ENCODE assay signal across 7 cellular contexts in genomic region chr2:47907097-47907781, GRCh38. TPM values are rescaled to one million over a fixed set of nuclear protein-coding genes. Genes with fewer than 3 reads are reported as not detected.
DNase-seq lines count a peak whose midpoint lies in the region; TF ChIP-seq lines count a peak whose summit lies in the region.

No MANE protein-coding gene starts in this region.

- no peak for TF ChIP-seq CTCF in choroid plexus epithelial cell (conservative IDR thresholded peaks at IDR 0.05; ENCODE audit: low read depth, low read length)
- no peak for TF ChIP-seq CTCF in transverse colon (IDR thresholded peaks at IDR 0.05)

- no peaks in the 10 kb centered on the region for H3K9me3 ChIP-seq in mucosa of rectum (ENCODE audit: control insufficient read depth in 2 of 2, low read length in 2 of 2)
- H3K9me3 ChIP-seq in transverse colon = no peaks in the 10 kb centered on the region

- H3K4me3 ChIP-seq in choroid plexus epithelial cell (ENCODE audit: low read depth, low read length) (peak overlapping the region; percentile 66), mucosa of rectum (ENCODE audit: low read length in 2 of 2) (peak overlapping the region; percentile 90 to 95), transverse colon (peak overlapping the region; percentile 42 to 96 (median 92))

- POLR2A ChIA-PET in HEK293T (lab: Yijun Ruan, JAX) = interaction anchor here (0.9 to 1.2 kb wide), 4 partner anchors 12 to 198 kb away, joined by 3 to 8 read pairs (median 7); partner anchors contain the start of gene MSH6

- H3K4me1 Mint-ChIP-seq in T-helper 2 cell treated with Interferon-gamma antibody and Interleukin-4, amounts not matched to agents 5 μg/mL and 100 μg/mL, for 36 hours (ENCODE audit: low read depth) = peaks cover 27% of the 10 kb centered on the region

- H3K27me3 Mint-ChIP-seq in T-helper 2 cell treated with Interferon-gamma antibody and Interleukin-4, amounts not matched to agents 5 μg/mL and 100 μg/mL, for 36 hours (ENCODE audit: low read depth) = no peaks in the 10 kb centered on the region

- H3K27ac ChIP-seq in mucosa of rectum (ENCODE audit: low read depth in 2 of 2, low read length in 2 of 2) (peak overlapping the region; percentile 92 to 96), transverse colon (peak overlapping the region; percentile 99 to 100 (median 100))

- DNase-seq in HEK293T (ENCODE audit: extremely low spot score) (no peak), choroid plexus epithelial cell (ENCODE audit: low read depth) (no peak), transverse colon (peak; percentile 42), NCI-H1092 (lab: John Stamatoyannopoulos, UW) (no peak), GDM1 (lab: John Stamatoyannopoulos, UW) (no peak)
- DNase-seq in T-helper 2 cell treated with Interferon-gamma antibody and Interleukin-4, amounts not matched to agents 5 μg/mL and 100 μg/mL, for 36 hours (ENCODE audit: low spot score) = peak; percentile 48

- WGBS in transverse colon (ENCODE audit: low coverage in 1 of 2), 2 donors = 12 to 14% methylated on average over 12 to 13 of the region's 13 CpGs

- in situ Hi-C loops in transverse colon (cut with MboI; ENCODE audit: low pct_ligation_motif_present in 1 of 4, low pct_unique_long_range_greater_than_20kb in 1 of 4, low sequenced_read_pairs in 3 of 4) = loop anchor here in 2 of 4 donors (10.0 kb wide), 2 partner anchors 122 to 528 kb away; partner anchors contain the start of gene MSH6 (in 1 of the 2)

- no peak for TF ChIP-seq POLR2A in transverse colon (IDR thresholded peaks at IDR 0.05)

- H3K36me3 Mint-ChIP-seq in T-helper 2 cell treated with Interferon-gamma antibody and Interleukin-4, amounts not matched to agents 5 μg/mL and 100 μg/mL, for 36 hours (ENCODE audit: low read depth) = peaks cover 9% of the 10 kb centered on the region

- intact Hi-C loops in transverse colon (cut with DNase I; ENCODE audit: low total_unique reads) = loop anchor here (5.0 to 10.0 kb wide), 2 partner anchors 125 to 198 kb away; partner anchors contain the start of gene MSH6

- no peak for TF ChIP-seq EP300 in transverse colon (IDR thresholded peaks at IDR 0.05; ENCODE audit: low read depth)

- peaks cover 5 to 11% of the 10 kb centered on the region in 2 donors for H3K4me1 ChIP-seq in mucosa of rectum (ENCODE audit: control insufficient read depth in 2 of 2, insufficient read depth in 2 of 2, low read length in 2 of 2)
- H3K4me1 ChIP-seq in transverse colon = peaks cover 0 to 26% (median 14%) of the 10 kb centered on the region in 4 donors

- H3K9ac ChIP-seq in mucosa of rectum (ENCODE audit: low read depth in 1 of 2, low read length in 2 of 2) = peak overlapping the region; percentile 90 to 92

- CTCF ChIA-PET in HEK293T (lab: Yijun Ruan, JAX) = interaction anchor here (0.6 kb wide), 1 partner anchor 385 kb away, joined by 4 read pairs; no protein-coding TSS in a partner anchor

- H3K36me3 ChIP-seq in mucosa of rectum (ENCODE audit: control insufficient read depth in 2 of 2, insufficient read depth in 2 of 2, low read length in 2 of 2) (no peaks in the 10 kb centered on the region), transverse colon (no peaks in the 10 kb centered on the region)

- H3K27ac Mint-ChIP-seq in T-helper 2 cell treated with Interferon-gamma antibody and Interleukin-4, amounts not matched to agents 5 μg/mL and 100 μg/mL, for 36 hours = peak overlapping the region; percentile 92

- no peaks in the 10 kb centered on the region for H3K27me3 ChIP-seq in mucosa of rectum (ENCODE audit: control insufficient read depth in 2 of 2, insufficient read depth in 2 of 2, low read length in 2 of 2)
- no peaks in the 10 kb centered on the region for H3K27me3 ChIP-seq in transverse colon

- peaks cover 2% of the 10 kb centered on the region for H3K9me3 Mint-ChIP-seq in T-helper 2 cell treated with Interferon-gamma antibody and Interleukin-4, amounts not matched to agents 5 μg/mL and 100 μg/mL, for 36 hours

- peak overlapping the region; percentile 72 for H3K4me3 Mint-ChIP-seq in T-helper 2 cell treated with Interferon-gamma antibody and Interleukin-4, amounts not matched to agents 5 μg/mL and 100 μg/mL, for 36 hours

TF ChIP-seq in HEK293T, 16 proteins besides CTCF, POLR2A, EP300 and RAD21:
- TF ChIP-seq PKNOX1 (IDR thresholded peaks at IDR 0.05) (0 out of 2 replicates have a peak, but pooled peaks have one; percentile 21), FOXK2 (IDR thresholded peaks at IDR 0.05) (no peak), FOXA1 (IDR thresholded peaks at IDR 0.05) (no peak), L3MBTL2 (conservative IDR thresholded peaks at IDR 0.05) (no peak), CTBP1 (IDR thresholded peaks at IDR 0.05; ENCODE audit: borderline replicate concordance) (no peak)
TF ChIP-seq in HEK293T: peak in this region for 1.

RNA-seq across cellular contexts. Expression of gene FBXO11, which starts 0.9 kb away (rescaled TPM):
- total RNA-seq in transverse colon = 10 to 100 TPM; 19.8 to 80.6 (median 49.8) TPM

Comparison
In these comparisons a context has a peak if more than half of its experiments do, and no peak if none do; other contexts are left out.
1. DNase-seq: peak in T-helper 2 cell treated with Interferon-gamma antibody and Interleukin-4, amounts not matched to agents 5 μg/mL and 100 μg/mL, for 36 hours (single experiment) and transverse colon (single experiment); none in HEK293T (single experiment), choroid plexus epithelial cell (single experiment), NCI-H1092 (single experiment) and GDM1 (single experiment).
2. Peak in every context shown above with its lines, with median percentiles within 50 percentile points of each other: H3K4me3 ChIP-seq.